15 cellular contexts compared by ENCODE assay signal in the genomic region with DNA sequence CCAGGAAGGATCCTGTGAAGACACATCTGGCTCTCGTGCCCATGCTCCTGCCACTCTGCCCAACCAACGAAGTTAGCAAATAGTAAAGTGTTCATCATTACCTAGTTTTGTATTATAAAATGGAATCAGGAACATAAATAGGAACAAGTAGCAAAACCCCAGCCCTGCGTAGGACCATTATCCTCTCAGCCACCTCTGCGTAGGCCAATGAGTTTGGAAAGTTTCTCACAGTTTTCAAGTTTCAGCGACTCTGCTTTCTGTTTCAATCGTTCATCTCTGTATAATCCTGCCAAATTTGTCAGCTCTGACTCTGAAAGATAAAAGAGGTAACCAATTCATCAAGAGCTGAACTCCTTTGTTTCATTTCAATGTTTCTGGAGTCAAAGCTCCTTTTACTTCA. TPM values are rescaled to one million over a fixed set of nuclear protein-coding genes. Genes with fewer than 3 reads are reported as not detected.
DNase-seq lines count a peak whose midpoint lies in the region; ATAC-seq and TF ChIP-seq lines count a peak whose summit lies in the region.
"Had no signal": no experiment of that assay in that cellular context is flagged by ENCODE, and none has a peak within 500 bp of the region (broad histone marks: within the 10 kb centered on the region; RNA-seq: fewer than 3 reads in every experiment).

No MANE protein-coding gene starts in this region.

- peak; percentile 45 for DNase-seq in stimulated activated CD4-positive, alpha-beta T cell treated with anti-CD3 and anti-CD28 coated beads, Interleukin-4, amount 100 ng/mL, for 24 hours
- no peak for DNase-seq in stimulated activated CD4-positive, alpha-beta T cell treated with anti-CD3 and anti-CD28 coated beads, Interleukin-12 subunit alpha, Interleukin-12 subunit beta, amount 100 ng/mL, for 4 hours
- DNase-seq in SJCRH30 (no peak), vagina (ENCODE audit: extremely low spot score in 2 of 2) (no peak), brain microvascular endothelial cell (no peak), SHP77 (lab: John Stamatoyannopoulos, UW) (no peak)
- DNase-seq: amniotic stem cell; effector memory CD8-positive, alpha-beta T cell; glutamatergic neuron; NCI-H774; stimulated activated naive B cell treated with anti-CD40 and anti-IgM and Interleukin-4, amounts not matched to agents 10 μg/mL and 1 μg/mL and 100 μg/mL, for 72 hours had no signal

- H3K9me3 ChIP-seq in SJCRH30 (replicated peaks) = no peaks in the 10 kb centered on the region
- H3K9me3 ChIP-seq in gastroesophageal sphincter = no peaks in the 10 kb centered on the region
- no peaks in the 10 kb centered on the region for H3K9me3 ChIP-seq in vagina
- H3K9me3 ChIP-seq: SJSA1 had no signal

- TF ChIP-seq POLR2A in gastroesophageal sphincter (IDR thresholded peaks at IDR 0.05) (no peak), vagina (IDR thresholded peaks at IDR 0.05) (no peak)

- H3K4me3 ChIP-seq in SJCRH30 (no peak overlapping the region), gastroesophageal sphincter (no peak overlapping the region), vagina (no peak overlapping the region), brain microvascular endothelial cell (ENCODE audit: low read depth, low read length) (no peak overlapping the region)
- H3K4me3 ChIP-seq: SJSA1 had no signal

- in situ Hi-C loops in brain microvascular endothelial cell (cut with HindIII; ENCODE audit: low pct_ligation_motif_present, low sequenced_read_pairs) = loop anchor here (10.0 to 25.0 kb wide), 2 partner anchors 101 to 348 kb away; no protein-coding TSS in a partner anchor

- no peak for TF ChIP-seq EP300 in gastroesophageal sphincter (IDR thresholded peaks at IDR 0.05)

- H3K27me3 ChIP-seq in SJCRH30 = no peaks in the 10 kb centered on the region
- H3K27me3 ChIP-seq in gastroesophageal sphincter = no peaks in the 10 kb centered on the region
- H3K27me3 ChIP-seq in vagina = no peaks in the 10 kb centered on the region
- no peaks in the 10 kb centered on the region for H3K27me3 ChIP-seq in brain microvascular endothelial cell (replicated peaks)
- H3K27me3 ChIP-seq: SJSA1 had no signal

- H3K27ac ChIP-seq in SJCRH30 (peak overlapping the region; percentile 54), gastroesophageal sphincter (peak overlapping the region; percentile 69 to 82 (median 78)), vagina (peak overlapping the region; percentile 37), brain microvascular endothelial cell (no peak overlapping the region)
- H3K27ac ChIP-seq: SJSA1 had no signal

- ATAC-seq in gastroesophageal sphincter (no peak), HG03045 (IDR thresholded peaks at IDR 0.05; ENCODE audit: unreplicated experiment) (no peak)
- ATAC-seq: effector memory CD8-positive, alpha-beta T cell; HCT116 had no signal

- H3K36me3 ChIP-seq in SJCRH30 (peaks cover 4% of the 10 kb centered on the region; the same call in 1 of the 2 replicates), gastroesophageal sphincter (peaks cover 0 to 29% of the 10 kb centered on the region in 2 donors), vagina (no peaks in the 10 kb centered on the region), brain microvascular endothelial cell (replicated peaks) (peaks cover 5% of the 10 kb centered on the region)

- TF ChIP-seq CTCF in gastroesophageal sphincter (IDR thresholded peaks at IDR 0.05) (no peak), vagina (IDR thresholded peaks at IDR 0.05) (no peak), brain microvascular endothelial cell (IDR thresholded peaks at IDR 0.05; ENCODE audit: low read depth, low read length, missing control alignments) (no peak)

- intact Hi-C loops in vagina (cut with DNase I) = no loop called here

- WGBS in gastroesophageal sphincter (ENCODE audit: low coverage in 1 of 2), 2 donors = 64 to 70% methylated on average over 6 of the region's 6 CpGs

- H3K4me1 ChIP-seq in SJCRH30 (peaks cover 14% of the 10 kb centered on the region), gastroesophageal sphincter (peaks cover 5 to 57% (median 30%) of the 10 kb centered on the region in 3 donors), vagina (peaks cover 51% of the 10 kb centered on the region)
- H3K4me1 ChIP-seq: SJSA1 had no signal

RNA-seq across cellular contexts. Expression of gene SPATA24, which starts 10.1 kb away (rescaled TPM):
- total RNA-seq in SJCRH30 (2014; rRNA removed; shearing (Covaris generic)) = 8.2 and 8.8 TPM in 2 replicates
- 10 to 100 TPM in 2 of 4 donors, 1 to 10 TPM in 2; 1.5 to 13.5 (median 6.3) TPM for total RNA-seq in gastroesophageal sphincter
- total RNA-seq in vagina = 12.3 TPM

RNA-seq across cellular contexts. Expression of gene PROB1, which starts 19.1 kb away (rescaled TPM):
- 0.38 and 0.59 TPM in 2 replicates for total RNA-seq in SJCRH30 (2014; rRNA removed; shearing (Covaris generic))
- total RNA-seq in gastroesophageal sphincter = 1 to 10 TPM; 1.2 to 9.1 (median 4.1) TPM
- 2.5 TPM for total RNA-seq in vagina

RNA-seq across cellular contexts. Expression of gene MZB1, which starts 24.2 kb away (rescaled TPM):
- total RNA-seq in SJCRH30 (2014; rRNA removed; shearing (Covaris generic)) = 0.24 TPM in 1 of 2 replicates, not detected in the other
- total RNA-seq in gastroesophageal sphincter (under 1 TPM in 1 of 4 donors, not detected in 3; 0.74 TPM), vagina (not detected)
- total RNA-seq: SJSA1 had no signal

RNA-seq across cellular contexts. Expression of gene DNAJC18, which starts 25.4 kb away (rescaled TPM):
- 19.7 and 19.8 TPM in 2 replicates for total RNA-seq in SJCRH30 (2014; rRNA removed; shearing (Covaris generic))
- total RNA-seq in gastroesophageal sphincter = 10 to 100 TPM in 3 of 4 donors, 1 to 10 TPM in 1; 7.6 to 27.7 (median 14.5) TPM
- 7.6 TPM for total RNA-seq in vagina

RNA-seq across cellular contexts. Expression of gene SLC23A1, which starts 30.9 kb away (rescaled TPM):
- total RNA-seq in SJCRH30 (2014; rRNA removed; shearing (Covaris generic)) = not detected in 2 replicates
- not detected for total RNA-seq in gastroesophageal sphincter
- total RNA-seq in vagina = not detected
- total RNA-seq: SJSA1 had no signal
